ENCODE assay signal across 1 cellular context in genomic region chr10:131980757-131981428, GRCh38.
TF ChIP-seq lines count a peak whose summit lies in the region.

No MANE protein-coding gene starts in this region.

TF ChIP-seq in HepG2, 621 proteins besides CTCF, POLR2A, EP300 and RAD21 (continued from another document):
- no peak for TF ChIP-seq ZBTB7A (CRISPR knock-in tag; IDR thresholded peaks at IDR 0.05)
- TF ChIP-seq CHD2 (IDR thresholded peaks at IDR 0.05; ENCODE audit: low read depth, low read length), result no peak
- TF ChIP-seq HMG20A (CRISPR knock-in tag; IDR thresholded peaks at IDR 0.05; ENCODE audit: borderline replicate concordance), result no peak
- peak; percentile 25; the same call in 1 of the 2 replicates for TF ChIP-seq HNF4G (IDR thresholded peaks at IDR 0.05; ENCODE audit: borderline replicate concordance, low read depth, low read length)
- no peak for TF ChIP-seq HNF4G (CRISPR knock-in tag; IDR thresholded peaks at IDR 0.05; ENCODE audit: borderline replicate concordance, low read depth)
- TF ChIP-seq ZNF432 (CRISPR knock-in tag; IDR thresholded peaks at IDR 0.05; ENCODE audit: borderline replicate concordance), result no peak
- TF ChIP-seq ZNF414 (CRISPR knock-in tag; IDR thresholded peaks at IDR 0.05), result peak; percentile 89
- TF ChIP-seq SOX6 (IDR thresholded peaks at IDR 0.05), result no peak
- peak; percentile 15; the same call in 1 of the 2 replicates for TF ChIP-seq SOX6 (CRISPR knock-in tag; IDR thresholded peaks at IDR 0.05)
- TF ChIP-seq POLR2G (IDR thresholded peaks at IDR 0.05; ENCODE audit: low read depth, low read length), result peak; percentile 77
- 0 out of 2 replicates have a peak, but pooled peaks have one; percentile 9 for TF ChIP-seq BRD4 (CRISPR knock-in tag; IDR thresholded peaks at IDR 0.05)
- TF ChIP-seq MAX (IDR thresholded peaks at IDR 0.05), result peak; percentile 14; the same call in 1 of the 2 replicates
- TF ChIP-seq KIAA2018 (CRISPR knock-in tag; IDR thresholded peaks at IDR 0.05; ENCODE audit: borderline replicate concordance), result no peak
- TF ChIP-seq TFE3 (CRISPR knock-in tag; IDR thresholded peaks at IDR 0.05), result no peak
- no peak for TF ChIP-seq ZNF326 (CRISPR knock-in tag; IDR thresholded peaks at IDR 0.05; ENCODE audit: borderline replicate concordance)
- no peak for TF ChIP-seq ZNF775 (CRISPR knock-in tag; IDR thresholded peaks at IDR 0.05; ENCODE audit: borderline replicate concordance)
- TF ChIP-seq CREB1 (IDR thresholded peaks at IDR 0.05), result no peak
- no peak for TF ChIP-seq CREB1 (CRISPR knock-in tag; IDR thresholded peaks at IDR 0.05)
- no peak for TF ChIP-seq ZMYM3 (CRISPR knock-in tag; IDR thresholded peaks at IDR 0.05)
- TF ChIP-seq SSRP1 (CRISPR knock-in tag; IDR thresholded peaks at IDR 0.05), result no peak
- peak; percentile 68 for TF ChIP-seq SPEN (CRISPR knock-in tag; IDR thresholded peaks at IDR 0.05; ENCODE audit: low read depth)
